32 cellular contexts compared by ENCODE assay signal in the genomic region with DNA sequence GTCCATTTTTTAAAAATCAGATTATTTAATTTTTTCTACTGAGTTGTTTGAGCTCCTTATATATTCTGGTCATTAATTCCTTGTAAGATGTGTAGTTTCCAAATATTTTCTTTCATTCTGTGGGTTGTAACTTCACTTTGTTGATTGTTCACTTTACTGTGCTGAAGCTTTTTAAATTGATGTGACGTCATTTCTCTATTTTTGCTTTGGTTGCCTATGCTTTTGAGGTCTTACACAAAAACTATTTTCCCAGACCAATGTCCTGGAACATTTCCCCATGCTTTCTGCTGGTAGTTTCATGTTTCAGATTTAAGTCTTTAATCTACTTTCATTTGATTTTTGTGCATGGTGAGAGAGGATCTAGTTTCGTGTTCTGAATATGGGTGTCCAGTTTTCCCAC.
"Had no signal": no experiment of that assay in that cellular context is flagged by ENCODE, and none has a peak within 500 bp of the region (broad histone marks: within the 10 kb centered on the region; RNA-seq: fewer than 3 reads in every experiment).

No MANE protein-coding gene starts in this region.

- ATAC-seq: activated naive CD4-positive, alpha-beta T cell treated with anti-CD3 and anti-CD28 coated beads, Interleukin-2, amount 50 U/mL, for 72 hours; activated naive CD8-positive, alpha-beta T cell treated with anti-CD3 and anti-CD28 coated beads, Interleukin-2, amount 50 U/mL, for 24 hours; activated T-cell treated with anti-CD3 and anti-CD28 coated beads, Interleukin-2, amount 50 U/mL, for 4 hours; activated T-cell treated with anti-CD3 and anti-CD28 coated beads, Interleukin-2, amount 50 U/mL, for 72 hours; activated T-helper 17 cell treated with anti-CD3 and anti-CD28 coated beads, Interleukin-2, amount 50 U/mL, for 72 hours; body of pancreas had no signal

- DNase-seq: activated effector memory CD4-positive, alpha-beta T cell treated with anti-CD3 and anti-CD28 coated beads, Interleukin-2, amount 50 U/mL, for 16 hours; activated effector memory CD4-positive, alpha-beta T cell treated with Interleukin-2 at 50 U/mL for 16 hours; activated gamma-delta T cell; activated gamma-delta T cell treated with Interleukin-2 at 50 U/mL for 16 hours; activated naive CD4-positive, alpha-beta T cell; activated naive CD4-positive, alpha-beta T cell treated with anti-CD3 and anti-CD28 coated beads for 36 hours; activated naive CD4-positive, alpha-beta T cell treated with anti-CD3 and anti-CD28 coated beads, Interleukin-2, amount 10 ng/mL, durations not matched to agents 7 days and 5 days; activated naive CD4-positive, alpha-beta T cell treated with anti-CD3 and anti-CD28 coated beads, Interleukin-2, amount 50 U/mL, for 16 hours; activated naive CD4-positive, alpha-beta T cell treated with Interleukin-2 at 50 U/mL for 16 hours; activated naive CD8-positive, alpha-beta T cell treated with anti-CD3 and anti-CD28 coated beads for 36 hours; activated naive CD8-positive, alpha-beta T cell treated with anti-CD3 and anti-CD28 coated beads, Interleukin-2, amount 10 ng/mL, durations not matched to agents 7 days and 5 days; activated naive CD8-positive, alpha-beta T cell treated with anti-CD3 and anti-CD28 coated beads, Interleukin-2, amount 50 U/mL, for 24 hours; activated T-cell treated with anti-CD3 and anti-CD28 coated beads, Interleukin-2, amount 50 U/mL, for 24 hours; activated T-cell treated with anti-CD3 and anti-CD28 coated beads, Interleukin-2, amount 50 U/mL, for 4 hours; activated T-cell treated with anti-CD3 and anti-CD28 coated beads, Interleukin-2, amount 50 U/mL, for 48 hours; activated T-cell treated with anti-CD3 and anti-CD28 coated beads, Interleukin-2, amount 50 U/mL, for 72 hours; adrenal gland; amniotic stem cell; amygdala; anterior cingulate cortex; aorta; body of pancreas; brain microvascular endothelial cell; caudate nucleus; central memory CD4-positive, alpha-beta T cell; cerebellar nuclear complex had no signal

- H3K36me3 ChIP-seq: adrenal gland, ascending aorta, brain microvascular endothelial cell, breast epithelium, cardiac muscle cell had no signal

- H3K27me3 ChIP-seq: adrenal gland, ascending aorta, body of pancreas, brain microvascular endothelial cell, breast epithelium, cardiac muscle cell had no signal

- FAIRE-seq: bronchial epithelial cell had no signal

- H3K4me1 ChIP-seq: adrenal gland, ascending aorta, body of pancreas, breast epithelium had no signal

- H3K4me3 ChIP-seq: adrenal gland, ascending aorta, body of pancreas, breast epithelium, cardiac muscle cell had no signal

- H3K27ac ChIP-seq: adrenal gland, ascending aorta, body of pancreas, brain microvascular endothelial cell, breast epithelium, cardiac muscle cell had no signal

- H3K9me3 ChIP-seq: adrenal gland, body of pancreas, breast epithelium had no signal
